Comparison of ENCODE assay signal across 17 cellular contexts in genomic region chr1:57796609-57797008, GRCh38.
DNase-seq lines count a peak whose midpoint lies in the region; ATAC-seq and TF ChIP-seq lines count a peak whose summit lies in the region.
"Had no signal": no experiment of that assay in that cellular context is flagged by ENCODE, and none has a peak within 500 bp of the region (broad histone marks: within the 10 kb centered on the region; RNA-seq: fewer than 3 reads in every experiment).

No MANE protein-coding gene starts in this region.

- H3K27ac ChIP-seq in brain microvascular endothelial cell, result no peak overlapping the region
- H3K27ac ChIP-seq: left lung, thoracic aorta had no signal

- DNase-seq in ELF-1 (ENCODE audit: low read depth, low spot score), result peak; percentile 8
- peak; percentile 3 for DNase-seq in NCI-H226
- peak; percentile 11 for DNase-seq in brain microvascular endothelial cell
- DNase-seq in kidney tubule cell (ENCODE audit: low spot score), result peak; percentile 96
- no peak for DNase-seq in activated CD4-positive, alpha-beta T cell treated with anti-CD3 and anti-CD28 coated beads, Interleukin-2, amount 10 ng/mL, durations not matched to agents 7 days and 5 days
- DNase-seq in NCI-H1930 (lab: John Stamatoyannopoulos, UW), result no peak
- DNase-seq in occipital lobe (lab: John Stamatoyannopoulos, UW), result no peak
- DNase-seq: activated CD4-positive, alpha-beta memory T cell treated with anti-CD3 and anti-CD28 coated beads, Interleukin-2, amount 10 ng/mL, durations not matched to agents 7 days and 5 days; activated gamma-delta T cell treated with Interleukin-2 at 50 U/mL for 16 hours; effector memory CD8-positive, alpha-beta T cell; NCI-H1694; NCI-H69; T-helper 9 cell had no signal

- H3K27ac Mint-ChIP-seq in activated CD4-positive, alpha-beta T cell treated with anti-CD3 and anti-CD28 coated beads, Interleukin-2, amount 10 ng/mL, durations not matched to agents 7 days and 5 days, result no peak overlapping the region
- H3K27ac Mint-ChIP-seq: activated CD4-positive, alpha-beta memory T cell treated with anti-CD3 and anti-CD28 coated beads, Interleukin-2, amount 10 ng/mL, durations not matched to agents 7 days and 5 days; effector memory CD8-positive, alpha-beta T cell had no signal

- POLR2A ChIA-PET in activated CD4-positive, alpha-beta T cell treated with anti-CD3 and anti-CD28 coated beads, Interleukin-2, amount 10 ng/mL, durations not matched to agents 7 days and 5 days (lab: Charles Lee), result no interaction called here

- H3K9me3 Mint-ChIP-seq in activated CD4-positive, alpha-beta T cell treated with anti-CD3 and anti-CD28 coated beads, Interleukin-2, amount 10 ng/mL, durations not matched to agents 7 days and 5 days, result no peaks in the 10 kb centered on the region
- H3K9me3 Mint-ChIP-seq: activated CD4-positive, alpha-beta memory T cell treated with anti-CD3 and anti-CD28 coated beads, Interleukin-2, amount 10 ng/mL, durations not matched to agents 7 days and 5 days; brain had no signal

- no peaks in the 10 kb centered on the region for H3K27me3 Mint-ChIP-seq in activated CD4-positive, alpha-beta T cell treated with anti-CD3 and anti-CD28 coated beads, Interleukin-2, amount 10 ng/mL, durations not matched to agents 7 days and 5 days
- H3K27me3 Mint-ChIP-seq: activated CD4-positive, alpha-beta memory T cell treated with anti-CD3 and anti-CD28 coated beads, Interleukin-2, amount 10 ng/mL, durations not matched to agents 7 days and 5 days had no signal

- no peaks in the 10 kb centered on the region for H3K36me3 ChIP-seq in brain microvascular endothelial cell (replicated peaks)
- H3K36me3 ChIP-seq: left lung, thoracic aorta had no signal

- in situ Hi-C loops in brain microvascular endothelial cell (cut with HindIII; ENCODE audit: low pct_ligation_motif_present, low sequenced_read_pairs), result no loop called here

- CTCF ChIA-PET in activated CD4-positive, alpha-beta T cell treated with anti-CD3 and anti-CD28 coated beads, Interleukin-2, amount 10 ng/mL, durations not matched to agents 7 days and 5 days (lab: Charles Lee), result no interaction called here

- no peak for ATAC-seq in activated CD4-positive, CD25-positive, alpha-beta regulatory T cell treated with anti-CD3 and anti-CD28 coated beads, Interleukin-2, amount 50 U/mL, for 24 hours
- ATAC-seq: effector memory CD8-positive, alpha-beta T cell; left lung had no signal

- H3K4me3 ChIP-seq in brain microvascular endothelial cell (ENCODE audit: low read depth, low read length), result no peak overlapping the region
- H3K4me3 ChIP-seq: left lung, thoracic aorta had no signal

- H3K4me3 Mint-ChIP-seq in activated CD4-positive, alpha-beta T cell treated with anti-CD3 and anti-CD28 coated beads, Interleukin-2, amount 10 ng/mL, durations not matched to agents 7 days and 5 days, result no peak overlapping the region
- H3K4me3 Mint-ChIP-seq: activated CD4-positive, alpha-beta memory T cell treated with anti-CD3 and anti-CD28 coated beads, Interleukin-2, amount 10 ng/mL, durations not matched to agents 7 days and 5 days; brain; effector memory CD8-positive, alpha-beta T cell had no signal

- no peaks in the 10 kb centered on the region for H3K27me3 ChIP-seq in brain microvascular endothelial cell (replicated peaks)
- H3K27me3 ChIP-seq: left lung had no signal

- TF ChIP-seq CTCF in brain microvascular endothelial cell (IDR thresholded peaks at IDR 0.05; ENCODE audit: low read depth, low read length, missing control alignments), result no peak

- H3K4me1 Mint-ChIP-seq in activated CD4-positive, alpha-beta T cell treated with anti-CD3 and anti-CD28 coated beads, Interleukin-2, amount 10 ng/mL, durations not matched to agents 7 days and 5 days, result no peaks in the 10 kb centered on the region
- H3K4me1 Mint-ChIP-seq: activated CD4-positive, alpha-beta memory T cell treated with anti-CD3 and anti-CD28 coated beads, Interleukin-2, amount 10 ng/mL, durations not matched to agents 7 days and 5 days; brain had no signal

- H3K36me3 Mint-ChIP-seq in activated CD4-positive, alpha-beta T cell treated with anti-CD3 and anti-CD28 coated beads, Interleukin-2, amount 10 ng/mL, durations not matched to agents 7 days and 5 days (ENCODE audit: low read depth), result no peaks in the 10 kb centered on the region
- H3K36me3 Mint-ChIP-seq: brain had no signal

Comparison
In these comparisons a context has a peak if more than half of its experiments do, and no peak if none do; other contexts are left out.
1. DNase-seq: peak in ELF-1 (single experiment), NCI-H226 (single experiment), brain microvascular endothelial cell (single experiment) and kidney tubule cell (single experiment); none in activated CD4-positive, alpha-beta T cell treated with anti-CD3 and anti-CD28 coated beads, Interleukin-2, amount 10 ng/mL, durations not matched to agents 7 days and 5 days (single experiment), NCI-H1930 (0 of 2) and occipital lobe (single experiment).